Comparison of ENCODE assay signal across 20 cellular contexts in the genomic region with DNA sequence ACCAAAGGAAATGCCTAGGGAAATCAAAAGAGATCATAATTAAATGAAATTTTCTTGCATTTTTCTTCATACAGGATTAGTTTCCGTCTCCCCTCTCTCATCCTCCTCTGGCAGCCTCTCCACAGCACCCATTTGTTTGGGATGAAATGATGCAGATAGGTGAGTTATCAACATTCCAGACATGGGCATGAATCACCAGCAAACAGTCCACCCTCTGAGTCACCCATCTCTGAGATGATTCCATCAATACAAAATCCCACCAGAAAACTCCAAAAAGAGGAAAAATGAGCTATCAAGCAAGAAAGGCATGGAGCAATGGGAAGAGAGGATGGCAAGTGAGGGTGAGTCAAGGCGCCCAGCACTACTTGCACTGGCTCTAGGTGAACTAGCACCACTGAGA. TPM values are rescaled to one million over a fixed set of nuclear protein-coding genes. Genes with fewer than 3 reads are reported as not detected.
A peak's percentile ranks its signal among the peaks of the same experiment; 100 is the strongest.
DNase-seq lines count a peak whose midpoint lies in the region; ATAC-seq, FAIRE-seq and TF ChIP-seq lines count a peak whose summit lies in the region.
"Had no signal": no experiment of that assay in that cellular context is flagged by ENCODE, and none has a peak within 500 bp of the region (broad histone marks: within the 10 kb centered on the region; RNA-seq: fewer than 3 reads in every experiment).

No MANE protein-coding gene starts in this region.

- TF ChIP-seq POLR2A in body of pancreas (IDR thresholded peaks at IDR 0.05): no peak

- no peak overlapping the region for H3K9ac ChIP-seq in mammary epithelial cell (ENCODE audit: insufficient read depth, low read length)
- H3K9ac ChIP-seq: BLaER1 had no signal

- in situ Hi-C loops in mammary epithelial cell (cut with MboI; ENCODE audit: low sequenced_read_pairs in 2 of 2): no loop called here

- CTCF ChIA-PET in mammary epithelial cell (lab: Charles Lee; ENCODE audit: low non-redundant PET): interaction anchor here (0.7 kb wide), 1 partner anchor 13 kb away, joined by 3 read pairs; no protein-coding TSS in a partner anchor
- CTCF ChIA-PET in MCF 10A (lab: Yijun Ruan, JAX): interaction anchor here (0.9 to 9.5 kb wide), 2 partner anchors 14 to 99 kb away, joined by 4 to 85 read pairs; partner anchors contain the start of genes FAM210B and MC3R

- ATAC-seq in GM21423 (IDR thresholded peaks at IDR 0.05; ENCODE audit: unreplicated experiment) (no peak), body of pancreas (no peak), pancreas (no peak)
- ATAC-seq: HepG2 had no signal

- peaks cover 36% of the 10 kb centered on the region for H3K4me1 ChIP-seq in mammary epithelial cell (ENCODE audit: insufficient read depth, low read length)
- no peaks in the 10 kb centered on the region for H3K4me1 ChIP-seq in body of pancreas
- no peaks in the 10 kb centered on the region for H3K4me1 ChIP-seq in pancreas
- H3K4me1 ChIP-seq: BLaER1 had no signal

- no peak overlapping the region for H2AFZ ChIP-seq in mammary epithelial cell (ENCODE audit: low read depth, low read length)

- H3K9me3 Mint-ChIP-seq in MCF 10A (ENCODE audit: unreplicated experiment): no peaks in the 10 kb centered on the region
- H3K9me3 Mint-ChIP-seq: CD8-positive, alpha-beta memory T cell had no signal

- H3K27ac ChIP-seq in mammary epithelial cell (ENCODE audit: insufficient read depth, low read depth, low read length) (no peak overlapping the region), body of pancreas (no peak overlapping the region), pancreas (no peak overlapping the region)
- H3K27ac ChIP-seq: 22Rv1, BLaER1 had no signal

- no peaks in the 10 kb centered on the region for H3K36me3 Mint-ChIP-seq in MCF 10A (ENCODE audit: insufficient read depth, unreplicated experiment)
- H3K36me3 Mint-ChIP-seq: CD8-positive, alpha-beta memory T cell had no signal

- POLR2A ChIA-PET in MCF 10A (lab: Yijun Ruan, JAX): interaction anchor here (0.6 kb wide), 1 partner anchor 23 kb away, joined by 5 read pairs; no protein-coding TSS in a partner anchor

- H3K4me3 Mint-ChIP-seq in MCF 10A (ENCODE audit: unreplicated experiment): no peak overlapping the region
- H3K4me3 Mint-ChIP-seq: CD8-positive, alpha-beta memory T cell; H9 had no signal

- dilution Hi-C loops in mammary epithelial cell (cut with HindIII; ENCODE audit: low sequenced_read_pairs): no loop called here

- H3K27me3 ChIP-seq in mammary epithelial cell (ENCODE audit: insufficient read depth, low read length) (no peaks in the 10 kb centered on the region), body of pancreas (no peaks in the 10 kb centered on the region), pancreas (peaks cover 0 to 5% (median 0%) of the 10 kb centered on the region in 4 donors)
- H3K27me3 ChIP-seq: BLaER1 had no signal

- TF ChIP-seq CTCF in mammary epithelial cell (conservative IDR thresholded peaks at IDR 0.05 in 1 of 2, IDR thresholded peaks at IDR 0.05 in 1 of 2; ENCODE audit: extremely low read depth in 1 of 2, insufficient read depth in 1 of 2, low read depth in 1 of 2, low read length in 2 of 2): no peak
- TF ChIP-seq CTCF in MCF 10A (IDR thresholded peaks at IDR 0.05; ENCODE audit: unreplicated experiment): no peak
- no peak for TF ChIP-seq CTCF in epithelial cell of esophagus (IDR thresholded peaks at IDR 0.05; ENCODE audit: insufficient read depth, low read depth, low read length, missing control alignments)
- no peak for TF ChIP-seq CTCF in body of pancreas (IDR thresholded peaks at IDR 0.05)
- TF ChIP-seq CTCF in pancreas (IDR thresholded peaks at IDR 0.05): no peak

- BruUV-seq in mammary epithelial cell (replicated peaks; lab: Mats Ljungman, UMichigan) (no TSS peak), MCF 10A (replicated peaks; lab: Mats Ljungman, UMichigan) (no TSS peak)

- no peaks in the 10 kb centered on the region for H3K9me3 ChIP-seq in mammary epithelial cell (replicated peaks; ENCODE audit: insufficient read depth, low read length)
- H3K9me3 ChIP-seq in body of pancreas: no peaks in the 10 kb centered on the region
- no peaks in the 10 kb centered on the region for H3K9me3 ChIP-seq in pancreas
- H3K9me3 ChIP-seq: BLaER1, Caco-2 had no signal

- FAIRE-seq in pancreas (lab: Jason Lieb, UNC): no peak
- FAIRE-seq: G401.6, GM12891 had no signal

- H3K36me3 ChIP-seq in mammary epithelial cell (ENCODE audit: insufficient read depth, low read length): no peaks in the 10 kb centered on the region
- H3K36me3 ChIP-seq in body of pancreas (replicated peaks in 1 of 2; ENCODE audit: insufficient read depth in 1 of 2, low read depth in 2 of 2): no peaks in the 10 kb centered on the region
- H3K36me3 ChIP-seq in pancreas: no peaks in the 10 kb centered on the region
- H3K36me3 ChIP-seq: BLaER1 had no signal

- H3K4me2 ChIP-seq in mammary epithelial cell (ENCODE audit: insufficient read depth, low read depth, low read length): no peak overlapping the region
- H3K4me2 ChIP-seq: BLaER1 had no signal

- no peaks in the 10 kb centered on the region for H3K79me2 ChIP-seq in mammary epithelial cell (ENCODE audit: insufficient read depth, low read length)

- H4K20me1 ChIP-seq in mammary epithelial cell (ENCODE audit: insufficient read depth, low read length): no peaks in the 10 kb centered on the region
- H4K20me1 ChIP-seq: BLaER1 had no signal

- WGBS in mammary epithelial cell (ENCODE audit: low coverage, missing lambda C conversion rate): 79% methylated on average over 2 of the region's 2 CpGs
- WGBS in body of pancreas, 2 donors: 57 to 62% methylated on average over 2 of the region's 2 CpGs
- WGBS in pancreas, 2 donors: 42 to 57% methylated on average over 2 of the region's 2 CpGs

- H3K27ac Mint-ChIP-seq in MCF 10A (ENCODE audit: low read depth, unreplicated experiment): no peak overlapping the region
- H3K27ac Mint-ChIP-seq: CD8-positive, alpha-beta memory T cell; H9 had no signal

- H3K4me1 Mint-ChIP-seq in MCF 10A (ENCODE audit: insufficient read depth, unreplicated experiment): peaks cover 7% of the 10 kb centered on the region
- H3K4me1 Mint-ChIP-seq: CD8-positive, alpha-beta memory T cell; H9 had no signal

- intact Hi-C loops in mammary epithelial cell (cut with micrococcal nuclease): no loop called here
- intact Hi-C loops in MCF 10A (cut with micrococcal nuclease): no loop called here
- intact Hi-C loops in body of pancreas (cut with DNase I): no loop called here
- intact Hi-C loops in pancreas (cut with DNase I): no loop called here

- no peak overlapping the region for H3K4me3 ChIP-seq in mammary epithelial cell (replicated peaks in 1 of 3; ENCODE audit: insufficient read depth in 1 of 3, low read depth in 2 of 3, low read length in 3 of 3)
- H3K4me3 ChIP-seq in epithelial cell of esophagus (ENCODE audit: low read length): no peak overlapping the region
- no peak overlapping the region for H3K4me3 ChIP-seq in body of pancreas
- no peak overlapping the region for H3K4me3 ChIP-seq in pancreas
- H3K4me3 ChIP-seq: BLaER1 had no signal

- DNase-seq in mammary epithelial cell (peak; percentile 11), MCF 10A (ENCODE audit: unreplicated experiment) (no peak), RPMI7951 (ENCODE audit: low read depth) (peak; percentile 15), epithelial cell of esophagus (ENCODE audit: low read depth) (peak; percentile 20), body of pancreas (no peak), NCI-H2029 treated with DMSO at 0.1 percent for 48 hours (lab: John Stamatoyannopoulos, UW) (no peak), pancreas (no peak)
- DNase-seq: AML-193; Caco-2; CD8-positive, alpha-beta memory T cell; GOT3; H9 had no signal

- peaks cover 23% of the 10 kb centered on the region for H3K27me3 Mint-ChIP-seq in MCF 10A (ENCODE audit: insufficient read depth, unreplicated experiment)

RNA-seq across cellular contexts. Expression of gene MC3R, which starts 11.4 kb away (rescaled TPM):
- not detected for total RNA-seq in mammary epithelial cell
- not detected for polyA plus RNA-seq in mammary epithelial cell
- not detected for polyA minus RNA-seq in mammary epithelial cell
- not detected in 2 replicates for total RNA-seq in MCF 10A (2022)
- total RNA-seq in RPMI7951 (2014; rRNA removed; shearing (Covaris generic)): not detected in 2 replicates
- total RNA-seq in body of pancreas: not detected
- not detected for total RNA-seq in pancreas
- not detected for polyA plus RNA-seq in pancreas
- total RNA-seq: A673; Caco-2; CD8-positive, alpha-beta memory T cell; H9; HepG2; HT-29 had no signal
- polyA plus RNA-seq: CD8-positive, alpha-beta memory T cell; HepG2 had no signal

Comparison
In these comparisons a context has a peak if more than half of its experiments do, and no peak if none do; other contexts are left out.
1. DNase-seq: peak in mammary epithelial cell (single experiment), RPMI7951 (single experiment) and epithelial cell of esophagus (single experiment); none in MCF 10A (single experiment), body of pancreas (0 of 4), NCI-H2029 treated with DMSO at 0.1 percent for 48 hours (single experiment) and pancreas (0 of 6).